ENCODE assay signal across 18 cellular contexts in genomic region chr1:217052196-217052595, GRCh38.
A peak's percentile ranks its signal among the peaks of the same experiment; 100 is the strongest.
DNase-seq lines count a peak whose midpoint lies in the region; ATAC-seq and TF ChIP-seq lines count a peak whose summit lies in the region.
"Had no signal": no experiment of that assay in that cellular context is flagged by ENCODE, and none has a peak within 500 bp of the region (broad histone marks: within the 10 kb centered on the region; RNA-seq: fewer than 3 reads in every experiment).

No MANE protein-coding gene starts in this region.

- H2BK5ac ChIP-seq in IMR-90 (ENCODE audit: low read depth, low read length, poor library complexity, severe bottlenecking) (no peak overlapping the region), trophoblast cell (ENCODE audit: low read depth, low read length, poor library complexity) (no peak overlapping the region)

- DNase-seq in IMR-90 (peak; percentile 6), epithelial cell of esophagus (ENCODE audit: low read depth) (peak; percentile 54), foreskin keratinocyte (peak; percentile 81 to 94), trophoblast cell (peak; percentile 52 to 81), NCI-H69 (lab: John Stamatoyannopoulos, UW) (no peak), GM13976 (ENCODE audit: low spot score) (no peak)
- no peak for DNase-seq in activated effector memory CD4-positive, alpha-beta T cell treated with anti-CD3 and anti-CD28 coated beads, Interleukin-2, amount 50 U/mL, for 16 hours
- no peak for DNase-seq in activated CD4-positive, CD25-positive, alpha-beta regulatory T cell treated with anti-CD3 and anti-CD28 coated beads, Interleukin-2, amount 50 U/mL, for 72 hours
- DNase-seq: ACHN; BE2C; C1 segment of cervical spinal cord; Caco-2; CD4-positive, CD25-positive, alpha-beta regulatory T cell; DMS79 treated with DMSO at 0.1 percent for 48 hours; H9 had no signal

- no peak overlapping the region for H2AK9ac ChIP-seq in IMR-90 (replicated peaks; ENCODE audit: low read depth, low read length, poor library complexity)

- BruUV-seq in IMR-90 (replicated peaks; lab: Mats Ljungman, UMichigan), result no TSS peak

- POLR2A ChIA-PET in IMR-90 (lab: Charles Lee; ENCODE audit: unreplicated experiment), result no interaction called here

- no CpG with 5 or more reads among the region's 2 CpGs for WGBS in IMR-90 (ENCODE audit: extremely low coverage in 2 of 2, insufficient read length in 1 of 2), 2 experiments
- no CpG with 5 or more reads among the region's 2 CpGs for WGBS in trophoblast cell (ENCODE audit: extremely low coverage, insufficient coverage, insufficient read length)

- H3K23ac ChIP-seq in IMR-90 (ENCODE audit: low read depth, low read length) (no peak overlapping the region), trophoblast cell (ENCODE audit: low read length) (no peak overlapping the region)

- H2AFZ ChIP-seq in IMR-90 (replicated peaks; ENCODE audit: low read length, poor library complexity) (no peak overlapping the region), trophoblast cell (ENCODE audit: insufficient read depth, low read length, poor library complexity) (no peak overlapping the region)

- H3K36me3 ChIP-seq in IMR-90 (ENCODE audit: control insufficient read depth, insufficient read depth, low read length) (no peaks in the 10 kb centered on the region), trophoblast cell (ENCODE audit: control insufficient read depth in 1 of 2, insufficient read depth in 2 of 2, low read length in 2 of 2) (no peaks in the 10 kb centered on the region)
- H3K36me3 ChIP-seq: BE2C had no signal

- H3K9ac ChIP-seq in IMR-90 (ENCODE audit: low read depth, low read length), result no peak overlapping the region
- no peak overlapping the region for H3K9ac ChIP-seq in trophoblast cell (ENCODE audit: low read length)

- H2BK120ac ChIP-seq in IMR-90 (ENCODE audit: low read depth, low read length) (no peak overlapping the region), trophoblast cell (ENCODE audit: insufficient read depth, low read length, poor library complexity) (no peak overlapping the region)

- no peaks in the 10 kb centered on the region for H3K4me1 ChIP-seq in IMR-90 (ENCODE audit: control insufficient read depth, insufficient read depth, low read length)
- H3K4me1 ChIP-seq in foreskin keratinocyte, result peaks cover 8% of the 10 kb centered on the region
- H3K4me1 ChIP-seq in trophoblast cell (ENCODE audit: control insufficient read depth in 1 of 2, insufficient read depth in 2 of 2, low read length in 2 of 2), result no peaks in the 10 kb centered on the region
- H3K4me1 ChIP-seq: BE2C, Caco-2 had no signal

- H3K9me1 ChIP-seq in IMR-90 (ENCODE audit: insufficient read depth, low read length), result no peaks in the 10 kb centered on the region; the same call in 1 of the 2 replicates

- no peak overlapping the region for H4K5ac ChIP-seq in IMR-90 (ENCODE audit: low read depth, low read length)

- no peaks in the 10 kb centered on the region for H3K9me3 ChIP-seq in IMR-90 (ENCODE audit: control insufficient read depth, insufficient read depth, low read length)
- no peaks in the 10 kb centered on the region for H3K9me3 ChIP-seq in trophoblast cell (ENCODE audit: insufficient read depth, low read depth, low read length)
- H3K9me3 ChIP-seq: BE2C, Caco-2 had no signal

- no peak overlapping the region for H2BK15ac ChIP-seq in IMR-90 (ENCODE audit: low read depth, low read length)

- no peak overlapping the region for H3K56ac ChIP-seq in IMR-90 (ENCODE audit: extremely low read depth, insufficient read depth, low read length)

- no peaks in the 10 kb centered on the region for H3K79me2 ChIP-seq in trophoblast cell (ENCODE audit: control insufficient read depth, insufficient read depth, low read length, poor library complexity)

- no peak overlapping the region for H3K18ac ChIP-seq in IMR-90 (ENCODE audit: low read depth, low read length)
- H3K18ac ChIP-seq in trophoblast cell (ENCODE audit: low read length), result no peak overlapping the region

- H4K20me1 ChIP-seq in IMR-90 (ENCODE audit: insufficient read depth, low read length), result no peaks in the 10 kb centered on the region

- H3K4me3 ChIP-seq in IMR-90 (ENCODE audit: insufficient read depth, low read depth, low read length), result no peak overlapping the region
- H3K4me3 ChIP-seq in epithelial cell of esophagus (ENCODE audit: low read length), result no peak overlapping the region
- H3K4me3 ChIP-seq in trophoblast cell (ENCODE audit: low read depth, low read length), result no peak overlapping the region
- H3K4me3 ChIP-seq: GM12878, K562 had no signal

- H4K8ac ChIP-seq in IMR-90 (ENCODE audit: low read depth in 2 of 2, low read length in 2 of 2) (no peak overlapping the region), trophoblast cell (ENCODE audit: low read depth, low read length) (no peak overlapping the region)

- TF ChIP-seq POLR2A in IMR-90 (IDR thresholded peaks at IDR 0.05; ENCODE audit: low read depth, low read length), result no peak

- H3K27ac ChIP-seq in IMR-90 (ENCODE audit: insufficient read depth, low read length) (no peak overlapping the region), foreskin keratinocyte (no peak overlapping the region), trophoblast cell (ENCODE audit: low read depth, low read length) (no peak overlapping the region)
- H3K27ac ChIP-seq: HL-60 had no signal

- H2BK12ac ChIP-seq in trophoblast cell (ENCODE audit: low read length), result no peak overlapping the region

- in situ Hi-C loops in IMR-90 (cut with MboI; ENCODE audit: low sequenced_read_pairs) (no loop called here), GM13976 (cut with MboI; ENCODE audit: low sequenced_read_pairs, unreplicated experiment) (no loop called here)

- ATAC-seq in IMR-90 (ENCODE audit: low read depth) (no peak), foreskin keratinocyte (peak; percentile 87)
- ATAC-seq: GM12878, K562 had no signal

- intact Hi-C loops in IMR-90 (cut with micrococcal nuclease), result no loop called here

- H2BK20ac ChIP-seq in IMR-90 (ENCODE audit: low read depth, low read length), result no peak overlapping the region

- H3K79me1 ChIP-seq in IMR-90 (ENCODE audit: low read depth in 1 of 2, low read length in 2 of 2) (no peaks in the 10 kb centered on the region), trophoblast cell (ENCODE audit: low read length) (no peaks in the 10 kb centered on the region)

- no peak overlapping the region for H3K4ac ChIP-seq in IMR-90 (ENCODE audit: low read depth, low read length)
- no peak overlapping the region for H3K4ac ChIP-seq in trophoblast cell (ENCODE audit: low read depth, low read length)

- H2AK5ac ChIP-seq in IMR-90 (ENCODE audit: low read depth, low read length) (no peak overlapping the region), trophoblast cell (ENCODE audit: low read length) (no peak overlapping the region)

- no peak overlapping the region for H3K4me2 ChIP-seq in IMR-90 (ENCODE audit: low read depth, low read length)
- H3K4me2 ChIP-seq in trophoblast cell (ENCODE audit: low read length), result no peak overlapping the region

- H3K27me3 ChIP-seq in IMR-90 (ENCODE audit: control insufficient read depth, insufficient read depth, low read length) (no peaks in the 10 kb centered on the region), foreskin keratinocyte (no peaks in the 10 kb centered on the region), trophoblast cell (ENCODE audit: insufficient read depth, low read length) (no peaks in the 10 kb centered on the region)
- H3K27me3 ChIP-seq: BE2C had no signal

- CTCF ChIA-PET in IMR-90 (lab: Yijun Ruan, JAX), result no interaction called here

- TF ChIP-seq RAD21 in IMR-90 (IDR thresholded peaks at IDR 0.05; ENCODE audit: low read length), result no peak

- H4K12ac ChIP-seq in trophoblast cell (ENCODE audit: low read depth, low read length), result no peak overlapping the region

- H4K91ac ChIP-seq in IMR-90 (ENCODE audit: insufficient read depth, low read depth, low read length) (no peak overlapping the region), trophoblast cell (ENCODE audit: low read depth, low read length) (no peak overlapping the region)

- dilution Hi-C loops in IMR-90 (cut with HindIII; ENCODE audit: low sequenced_read_pairs, unreplicated experiment), result no loop called here

- H3K14ac ChIP-seq in IMR-90 (replicated peaks; ENCODE audit: low read depth, low read length) (no peak overlapping the region), trophoblast cell (ENCODE audit: low read length) (no peak overlapping the region)

- TF ChIP-seq CTCF in IMR-90 (conservative IDR thresholded peaks at IDR 0.05; ENCODE audit: low read depth, low read length), result no peak
- no peak for TF ChIP-seq CTCF in epithelial cell of esophagus (IDR thresholded peaks at IDR 0.05; ENCODE audit: insufficient read depth, low read depth, low read length, missing control alignments)
- no peak for TF ChIP-seq CTCF in foreskin keratinocyte (conservative IDR thresholded peaks at IDR 0.05)
- no peak for TF ChIP-seq CTCF in GM13976 (IDR thresholded peaks at IDR 0.05; ENCODE audit: borderline replicate concordance, control extremely low read depth, extremely low read depth, insufficient read depth, missing control alignments)

TF ChIP-seq in IMR-90, 13 proteins besides CTCF, POLR2A, EP300 and RAD21 (continues in another document):
- TF ChIP-seq ELK1 (IDR thresholded peaks at IDR 0.05; ENCODE audit: borderline replicate concordance, low read depth, low read length) (no peak), RFX5 (IDR thresholded peaks at IDR 0.05; ENCODE audit: low read depth, low read length) (no peak), MAZ (IDR thresholded peaks at IDR 0.05; ENCODE audit: borderline replicate concordance, low read depth, low read length) (no peak), FOS (IDR thresholded peaks at IDR 0.05; ENCODE audit: low read depth, low read length) (no peak), RCOR1 (IDR thresholded peaks at IDR 0.05; ENCODE audit: insufficient replicate concordance, low read length) (no peak), MAFK (IDR thresholded peaks at IDR 0.05; ENCODE audit: low read depth, low read length) (no peak), CHD1 (IDR thresholded peaks at IDR 0.05; ENCODE audit: low read depth, low read length) (no peak), MXI1 (IDR thresholded peaks at IDR 0.05; ENCODE audit: borderline replicate concordance, low read depth, low read length) (no peak), SMC3 (IDR thresholded peaks at IDR 0.05; ENCODE audit: low read depth, low read length) (no peak), BHLHE40 (IDR thresholded peaks at IDR 0.05; ENCODE audit: low read depth, low read length) (no peak)

Comparison
In these comparisons a context has a peak if more than half of its experiments do, and no peak if none do; other contexts are left out.
1. DNase-seq: peak in IMR-90 (single experiment), epithelial cell of esophagus (single experiment), foreskin keratinocyte (2 of 2) and trophoblast cell (2 of 2); none in NCI-H69 (single experiment), activated effector memory CD4-positive, alpha-beta T cell treated with anti-CD3 and anti-CD28 coated beads, Interleukin-2, amount 50 U/mL, for 16 hours (single experiment), GM13976 (single experiment) and activated CD4-positive, CD25-positive, alpha-beta regulatory T cell treated with anti-CD3 and anti-CD28 coated beads, Interleukin-2, amount 50 U/mL, for 72 hours (single experiment).